In genomic region chr13:99436686-99437416, GRCh38 we compare ENCODE assay signal across 8 cellular contexts.
DNase-seq lines count a peak whose midpoint lies in the region; ATAC-seq, FAIRE-seq and TF ChIP-seq lines count a peak whose summit lies in the region.

No MANE protein-coding gene starts in this region.

- peaks cover 15% of the 10 kb centered on the region for H3K27me3 ChIP-seq in keratinocyte (ENCODE audit: control insufficient read depth, extremely low read depth, insufficient read depth, low read length)

- dilution Hi-C loops in keratinocyte (cut with MboI; ENCODE audit: extremely low pct_ligation_motif_present, low sequenced_read_pairs), result no loop called here

- DNase-seq in A172 (ENCODE audit: low spot score) (peak; percentile 74), NCI-H2196 treated with DMSO at 0.1 percent for 48 hours (lab: John Stamatoyannopoulos, UW; ENCODE audit: unreplicated experiment) (peak; percentile 56), T47D (ENCODE audit: low read depth in 1 of 2, low spot score in 1 of 2) (peak; percentile 19 to 80), keratinocyte (ENCODE audit: low read depth, low spot score) (peak; percentile 13)
- peak; percentile 90 to 93 (median 92) for DNase-seq in stimulated activated CD4-positive, alpha-beta T cell treated with anti-CD3 and anti-CD28 coated beads, Interleukin-1b, Interleukin-23, amount 100 ng/mL, for 24 hours (ENCODE audit: low read depth in 4 of 4, low spot score in 1 of 4)

- ATAC-seq in GM18511 (IDR thresholded peaks at IDR 0.05; ENCODE audit: unreplicated experiment) (peak; percentile 51), HG03135 (IDR thresholded peaks at IDR 0.05; ENCODE audit: unreplicated experiment) (peak; percentile 38)

- in situ Hi-C loops in T47D (cut with HindIII; ENCODE audit: low pct_unique_long_range_greater_than_20kb, low sequenced_read_pairs), result no loop called here

- H3K4me2 ChIP-seq in keratinocyte (ENCODE audit: control insufficient read depth, extremely low read depth, insufficient read depth, low read depth, low read length), result peak overlapping the region; percentile 53

- H3K9me1 ChIP-seq in keratinocyte (ENCODE audit: control insufficient read depth, extremely low read depth, insufficient read depth, low read length), result no peaks in the 10 kb centered on the region

- no peaks in the 10 kb centered on the region for H3K79me2 ChIP-seq in keratinocyte (ENCODE audit: control insufficient read depth, insufficient read depth, low read length)

- peak overlapping the region; percentile 63 for H2AFZ ChIP-seq in keratinocyte (ENCODE audit: control insufficient read depth, low read length)

- no peaks in the 10 kb centered on the region for H3K36me3 ChIP-seq in keratinocyte (ENCODE audit: control insufficient read depth in 2 of 2, extremely low read depth in 1 of 2, insufficient read depth in 2 of 2, low read length in 2 of 2)

- H3K9me3 ChIP-seq in keratinocyte (ENCODE audit: control insufficient read depth, low read depth, low read length), result no peaks in the 10 kb centered on the region

- peaks cover 5% of the 10 kb centered on the region for H3K4me1 ChIP-seq in keratinocyte (ENCODE audit: control insufficient read depth, extremely low read depth, insufficient read depth, low read length)

- TF ChIP-seq CTCF in WI38 (IDR thresholded peaks at IDR 0.05; ENCODE audit: low read depth, low read length) (peak; percentile 99), keratinocyte (optimal IDR thresholded peaks at IDR 0.05 in 1 of 3, IDR thresholded peaks at IDR 0.05 in 1 of 3, conservative IDR thresholded peaks at IDR 0.05 in 1 of 3; ENCODE audit: extremely low read depth in 1 of 3, insufficient read depth in 2 of 3, low read length in 3 of 3) (peak; percentile 94 to 100 (median 99))

- FAIRE-seq in keratinocyte (lab: Jason Lieb, UNC), result no peak

- no peak overlapping the region for H3K9ac ChIP-seq in keratinocyte (ENCODE audit: control insufficient read depth, extremely low read depth, insufficient read depth, low read length)

- H3K4me3 ChIP-seq in WI38 (ENCODE audit: low read depth, low read length) (no peak overlapping the region), keratinocyte (ENCODE audit: control insufficient read depth in 2 of 3, extremely low read depth in 1 of 3, insufficient read depth in 2 of 3, low read depth in 1 of 3, low read length in 3 of 3) (no peak overlapping the region)

- no peak overlapping the region for H3K27ac ChIP-seq in keratinocyte (ENCODE audit: control insufficient read depth, insufficient read depth, low read length)

- H4K20me1 ChIP-seq in keratinocyte (ENCODE audit: control insufficient read depth, extremely low read depth, insufficient read depth, low read length), result no peaks in the 10 kb centered on the region

Comparison
In these comparisons a context has a peak if more than half of its experiments do, and no peak if none do; other contexts are left out.
1. DNase-seq: peak in every context shown above with its lines; median percentile 92 in stimulated activated CD4-positive, alpha-beta T cell treated with anti-CD3 and anti-CD28 coated beads, Interleukin-1b, Interleukin-23, amount 100 ng/mL, for 24 hours; 74 in A172; 56 in NCI-H2196 treated with DMSO at 0.1 percent for 48 hours; 50 in T47D; 13 in keratinocyte.